ENCODE assay signal across 16 cellular contexts in genomic region chr1:39369568-39369967, GRCh38.
"Had no signal": no experiment of that assay in that cellular context is flagged by ENCODE, and none has a peak within 500 bp of the region (broad histone marks: within the 10 kb centered on the region; RNA-seq: fewer than 3 reads in every experiment).

No MANE protein-coding gene starts in this region.

- H3K27ac Mint-ChIP-seq: activated CD4-positive, alpha-beta memory T cell treated with anti-CD3 and anti-CD28 coated beads, Interleukin-2, amount 10 ng/mL, durations not matched to agents 7 days and 5 days; activated T-helper 2 cell treated with anti-CD3 and anti-CD28 coated beads, Interferon-gamma antibody, Interleukin-2, Interleukin-4, amounts not matched to agents 10 μg/mL and 5 μg/mL and 100 μg/mL, durations not matched to agents 14 hours and 24 hours and 36 hours; endodermal cell; memory B cell; nephron had no signal

- H3K4me3 Mint-ChIP-seq: activated CD4-positive, alpha-beta memory T cell treated with anti-CD3 and anti-CD28 coated beads, Interleukin-2, amount 10 ng/mL, durations not matched to agents 7 days and 5 days; endodermal cell; memory B cell; nephron had no signal

- DNase-seq: activated CD4-positive, alpha-beta memory T cell treated with anti-CD3 and anti-CD28 coated beads, Interleukin-2, amount 10 ng/mL, durations not matched to agents 7 days and 5 days; activated CD4-positive, alpha-beta T cell treated with anti-CD3 and anti-CD28 coated beads for 1 hour; activated naive CD4-positive, alpha-beta T cell treated with anti-CD3 and anti-CD28 coated beads, Interleukin-2, amount 50 U/mL, for 16 hours; adrenal gland; body of pancreas; dermis blood vessel endothelial cell; endodermal cell; erythroblast; hypothalamus; occipital lobe; substantia nigra; T-helper 9 cell had no signal

- H3K9me3 ChIP-seq: adrenal gland, body of pancreas had no signal

- H3K27ac ChIP-seq: body of pancreas had no signal

- ATAC-seq: body of pancreas had no signal

- H3K27me3 ChIP-seq: adrenal gland, body of pancreas had no signal

- H3K4me1 ChIP-seq: body of pancreas had no signal

- H3K27me3 Mint-ChIP-seq: activated CD4-positive, alpha-beta memory T cell treated with anti-CD3 and anti-CD28 coated beads, Interleukin-2, amount 10 ng/mL, durations not matched to agents 7 days and 5 days; memory B cell had no signal

- H3K4me1 Mint-ChIP-seq: activated CD4-positive, alpha-beta memory T cell treated with anti-CD3 and anti-CD28 coated beads, Interleukin-2, amount 10 ng/mL, durations not matched to agents 7 days and 5 days; memory B cell; nephron had no signal

- H3K9me3 Mint-ChIP-seq: activated CD4-positive, alpha-beta memory T cell treated with anti-CD3 and anti-CD28 coated beads, Interleukin-2, amount 10 ng/mL, durations not matched to agents 7 days and 5 days; activated T-helper 2 cell treated with anti-CD3 and anti-CD28 coated beads, Interferon-gamma antibody, Interleukin-2, Interleukin-4, amounts not matched to agents 10 μg/mL and 5 μg/mL and 100 μg/mL, durations not matched to agents 14 hours and 24 hours and 36 hours; endodermal cell; memory B cell; nephron had no signal

- H3K4me3 ChIP-seq: adrenal gland, body of pancreas, skin epidermis had no signal
